ENCODE assay signal across 11 cellular contexts in the genomic region with DNA sequence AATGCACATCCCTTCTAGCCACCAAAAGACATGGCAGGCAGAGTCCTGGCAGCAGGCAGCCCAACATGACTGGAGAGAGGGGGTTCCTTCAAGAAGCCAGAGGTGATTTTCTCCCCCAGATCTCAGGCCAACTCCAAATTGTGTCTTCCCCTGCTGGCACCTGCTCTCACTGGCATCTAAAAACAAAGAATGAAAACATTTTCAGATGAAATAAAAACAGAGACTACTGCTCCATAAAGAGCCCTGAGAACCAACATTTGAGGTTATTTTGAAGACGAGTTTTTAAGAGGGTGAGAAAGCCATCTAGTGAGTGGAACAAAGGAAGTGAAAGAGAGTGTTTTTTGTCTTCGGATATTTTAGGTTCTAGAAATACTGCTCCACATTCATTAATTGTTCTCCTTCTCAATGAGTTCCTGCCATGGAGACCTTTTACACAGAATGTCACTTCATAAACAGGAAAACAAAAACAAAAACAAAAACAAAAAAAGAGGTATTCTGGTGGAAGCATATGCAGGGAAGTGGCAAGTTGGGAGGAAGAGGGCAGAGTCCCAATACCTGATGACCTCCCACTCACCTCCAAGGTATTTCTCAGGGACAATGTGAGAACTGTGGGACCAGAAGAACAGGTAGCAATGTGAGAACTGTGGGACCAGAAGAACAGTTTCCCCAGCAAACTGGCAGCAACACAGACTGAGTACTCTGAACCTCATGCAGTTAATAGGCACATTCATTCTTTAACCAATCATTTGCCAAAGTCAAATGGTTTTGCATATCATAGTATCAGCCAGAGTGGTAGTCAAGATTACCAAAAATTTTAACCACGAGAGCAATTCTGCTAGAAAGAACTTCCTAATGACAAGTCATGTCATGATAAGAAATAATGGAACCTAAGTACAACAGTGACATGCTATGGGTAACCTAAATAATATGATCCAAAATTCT. TPM values are rescaled to one million over a fixed set of nuclear protein-coding genes. Genes with fewer than 3 reads are reported as not detected.
DNase-seq lines count a peak whose midpoint lies in the region; ATAC-seq lines count a peak whose summit lies in the region.
"Had no signal": no experiment of that assay in that cellular context is flagged by ENCODE, and none has a peak within 500 bp of the region (broad histone marks: within the 10 kb centered on the region; RNA-seq: fewer than 3 reads in every experiment).

No MANE protein-coding gene starts in this region.

- peak; percentile 10 for ATAC-seq in activated T-helper 17 cell treated with anti-CD3 and anti-CD28 coated beads, Interleukin-2, amount 50 U/mL, for 72 hours (replicated peaks)
- peak; percentile 27 for ATAC-seq in stimulated activated effector memory CD8-positive, alpha-beta T cell treated with anti-CD3 and anti-CD28 coated beads, Interleukin-12 subunit alpha, Interleukin-12 subunit beta, amount 100 ng/mL, for 72 hours
- ATAC-seq in GM21619 (IDR thresholded peaks at IDR 0.05; ENCODE audit: unreplicated experiment) (no peak), sciatic nerve (no peak)
- ATAC-seq: A549 had no signal

- H3K27ac Mint-ChIP-seq in activated CD4-positive, alpha-beta T cell treated with anti-CD3 and anti-CD28 coated beads, Interleukin-2, amount 10 ng/mL, durations not matched to agents 24 days and 14 days, result peak overlapping the region; percentile 91
- peak overlapping the region; percentile 91 for H3K27ac Mint-ChIP-seq in activated T-helper 17 cell treated with anti-CD3 and anti-CD28 coated beads, Interleukin-2, amount 50 U/mL, for 72 hours
- H3K27ac Mint-ChIP-seq in stimulated activated effector memory CD8-positive, alpha-beta T cell treated with anti-CD3 and anti-CD28 coated beads, Interleukin-12 subunit alpha, Interleukin-12 subunit beta, amount 100 ng/mL, for 72 hours, result peak overlapping the region; percentile 92

- H3K9me3 Mint-ChIP-seq in activated CD4-positive, alpha-beta T cell treated with anti-CD3 and anti-CD28 coated beads, Interleukin-2, amount 10 ng/mL, durations not matched to agents 24 days and 14 days, result peaks cover 8% of the 10 kb centered on the region
- H3K9me3 Mint-ChIP-seq in activated T-helper 17 cell treated with anti-CD3 and anti-CD28 coated beads, Interleukin-2, amount 50 U/mL, for 72 hours, result no peaks in the 10 kb centered on the region
- no peaks in the 10 kb centered on the region for H3K9me3 Mint-ChIP-seq in stimulated activated effector memory CD8-positive, alpha-beta T cell treated with anti-CD3 and anti-CD28 coated beads, Interleukin-12 subunit alpha, Interleukin-12 subunit beta, amount 100 ng/mL, for 72 hours

- peaks cover 34% of the 10 kb centered on the region for H3K36me3 Mint-ChIP-seq in activated CD4-positive, alpha-beta T cell treated with anti-CD3 and anti-CD28 coated beads, Interleukin-2, amount 10 ng/mL, durations not matched to agents 24 days and 14 days (ENCODE audit: low read depth)
- H3K36me3 Mint-ChIP-seq in activated T-helper 17 cell treated with anti-CD3 and anti-CD28 coated beads, Interleukin-2, amount 50 U/mL, for 72 hours (ENCODE audit: low read depth), result peaks cover 30% of the 10 kb centered on the region
- peaks cover 10% of the 10 kb centered on the region for H3K36me3 Mint-ChIP-seq in stimulated activated effector memory CD8-positive, alpha-beta T cell treated with anti-CD3 and anti-CD28 coated beads, Interleukin-12 subunit alpha, Interleukin-12 subunit beta, amount 100 ng/mL, for 72 hours

- H3K9me3 ChIP-seq in KOPT-K1 (ENCODE audit: insufficient read depth, low read length, poor library complexity, severe bottlenecking), result no peaks in the 10 kb centered on the region
- H3K9me3 ChIP-seq: A549 had no signal

- peak; percentile 72 for DNase-seq in activated CD4-positive, alpha-beta T cell treated with anti-CD3 and anti-CD28 coated beads, Interleukin-2, amount 10 ng/mL, durations not matched to agents 24 days and 14 days
- no peak for DNase-seq in activated CD4-positive, alpha-beta T cell treated with anti-CD3 and anti-CD28 coated beads, Interleukin-2, amount 50 U/mL, for 1 hour
- no peak for DNase-seq in stimulated activated effector memory CD8-positive, alpha-beta T cell treated with anti-CD3 and anti-CD28 coated beads, Interleukin-12 subunit alpha, Interleukin-12 subunit beta, amount 100 ng/mL, for 72 hours (ENCODE audit: low spot score in 2 of 2)
- DNase-seq in Kasumi-1 (lab: John Stamatoyannopoulos, UW) (no peak), sciatic nerve (ENCODE audit: low spot score) (no peak)
- DNase-seq: foreskin melanocyte, NCI-H1436 treated with DMSO at 0.1 percent for 48 hours had no signal

- no peaks in the 10 kb centered on the region for H3K27me3 Mint-ChIP-seq in activated CD4-positive, alpha-beta T cell treated with anti-CD3 and anti-CD28 coated beads, Interleukin-2, amount 10 ng/mL, durations not matched to agents 24 days and 14 days
- H3K27me3 Mint-ChIP-seq in activated T-helper 17 cell treated with anti-CD3 and anti-CD28 coated beads, Interleukin-2, amount 50 U/mL, for 72 hours, result no peaks in the 10 kb centered on the region

- peaks cover 59% of the 10 kb centered on the region for H3K4me1 Mint-ChIP-seq in activated CD4-positive, alpha-beta T cell treated with anti-CD3 and anti-CD28 coated beads, Interleukin-2, amount 10 ng/mL, durations not matched to agents 24 days and 14 days
- H3K4me1 Mint-ChIP-seq in activated T-helper 17 cell treated with anti-CD3 and anti-CD28 coated beads, Interleukin-2, amount 50 U/mL, for 72 hours, result peaks cover 56% of the 10 kb centered on the region
- H3K4me1 Mint-ChIP-seq in stimulated activated effector memory CD8-positive, alpha-beta T cell treated with anti-CD3 and anti-CD28 coated beads, Interleukin-12 subunit alpha, Interleukin-12 subunit beta, amount 100 ng/mL, for 72 hours, result peaks cover 65% of the 10 kb centered on the region

- 0 out of 2 replicates have a peak, but pooled peaks cover 4% of the 10 kb centered on the region for H3K36me3 ChIP-seq in KOPT-K1 (ENCODE audit: insufficient read depth, low read length)

- peak overlapping the region; percentile 80 for H3K27ac ChIP-seq in KOPT-K1 (ENCODE audit: low read depth, low read length, poor library complexity, severe bottlenecking)
- H3K27ac ChIP-seq: A549 had no signal

- intact Hi-C loops in activated CD4-positive, alpha-beta T cell treated with anti-CD3 and anti-CD28 coated beads, Interleukin-2, amount 10 ng/mL, durations not matched to agents 24 days and 14 days (cut with micrococcal nuclease), result loop anchor here (1.0 to 5.0 kb wide), 3 partner anchors 32 to 55 kb away; partner anchors contain the start of genes KIAA0319L and NCDN
- intact Hi-C loops in sciatic nerve (cut with DNase I), result no loop called here

- H3K4me3 Mint-ChIP-seq in activated CD4-positive, alpha-beta T cell treated with anti-CD3 and anti-CD28 coated beads, Interleukin-2, amount 10 ng/mL, durations not matched to agents 24 days and 14 days, result peak overlapping the region; percentile 79
- peak overlapping the region; percentile 75 for H3K4me3 Mint-ChIP-seq in activated T-helper 17 cell treated with anti-CD3 and anti-CD28 coated beads, Interleukin-2, amount 50 U/mL, for 72 hours
- H3K4me3 Mint-ChIP-seq in stimulated activated effector memory CD8-positive, alpha-beta T cell treated with anti-CD3 and anti-CD28 coated beads, Interleukin-12 subunit alpha, Interleukin-12 subunit beta, amount 100 ng/mL, for 72 hours, result peak overlapping the region; percentile 56

RNA-seq across cellular contexts. Expression of gene KIAA0319L, which starts 50.0 kb away (rescaled TPM):
- 35.2 and 35.3 TPM in 2 replicates for total RNA-seq in activated CD4-positive, alpha-beta T cell treated with anti-CD3 and anti-CD28 coated beads, Interleukin-2, amount 10 ng/mL, durations not matched to agents 24 days and 14 days
- 10 to 100 TPM; 45.8 to 98.2 TPM for total RNA-seq in activated T-helper 17 cell treated with anti-CD3 and anti-CD28 coated beads, Interleukin-2, amount 50 U/mL, for 72 hours
- total RNA-seq in sciatic nerve, result 66.9 TPM

RNA-seq across cellular contexts. Expression of gene NCDN, which starts 50.4 kb away (rescaled TPM):
- 33.5 and 34.0 TPM in 2 replicates for total RNA-seq in activated CD4-positive, alpha-beta T cell treated with anti-CD3 and anti-CD28 coated beads, Interleukin-2, amount 10 ng/mL, durations not matched to agents 24 days and 14 days
- 10 to 100 TPM; 37.1 to 42.4 TPM for total RNA-seq in activated T-helper 17 cell treated with anti-CD3 and anti-CD28 coated beads, Interleukin-2, amount 50 U/mL, for 72 hours
- 28.6 TPM for total RNA-seq in sciatic nerve

Comparison
In these comparisons a context has a peak if more than half of its experiments do, and no peak if none do; other contexts are left out.
1. ATAC-seq: peak in activated T-helper 17 cell treated with anti-CD3 and anti-CD28 coated beads, Interleukin-2, amount 50 U/mL, for 72 hours (single experiment) and stimulated activated effector memory CD8-positive, alpha-beta T cell treated with anti-CD3 and anti-CD28 coated beads, Interleukin-12 subunit alpha, Interleukin-12 subunit beta, amount 100 ng/mL, for 72 hours (single experiment); none in GM21619 (single experiment) and sciatic nerve (single experiment).
2. Peak in every context shown above with its lines, with median percentiles within 50 percentile points of each other: H3K27ac Mint-ChIP-seq and H3K4me3 Mint-ChIP-seq.